In genomic region chr17:75476752-75477492, GRCh38 we compare ENCODE assay signal across 19 cellular contexts. TPM values are rescaled to one million over a fixed set of nuclear protein-coding genes. Genes with fewer than 3 reads are reported as not detected.
DNase-seq lines count a peak whose midpoint lies in the region; ATAC-seq, FAIRE-seq and TF ChIP-seq lines count a peak whose summit lies in the region.
"Had no signal": no experiment of that assay in that cellular context is flagged by ENCODE, and none has a peak within 500 bp of the region (broad histone marks: within the 10 kb centered on the region; RNA-seq: fewer than 3 reads in every experiment).

No MANE protein-coding gene starts in this region.

- H3K4me3 Mint-ChIP-seq in activated CD4-positive, alpha-beta T cell treated with anti-CD3 and anti-CD28 coated beads, Interleukin-2, amount 10 ng/mL, durations not matched to agents 7 days and 5 days, result no peak overlapping the region
- no peak overlapping the region for H3K4me3 Mint-ChIP-seq in activated CD4-positive, alpha-beta T cell treated with anti-CD3 and anti-CD28 coated beads for 36 hours
- H3K4me3 Mint-ChIP-seq: activated CD8-positive, alpha-beta T cell treated with anti-CD3 and anti-CD28 coated beads, Interleukin-2, amount 10 ng/mL, durations not matched to agents 7 days and 5 days had no signal

- no peaks in the 10 kb centered on the region for H3K27me3 Mint-ChIP-seq in activated CD4-positive, alpha-beta T cell treated with anti-CD3 and anti-CD28 coated beads, Interleukin-2, amount 10 ng/mL, durations not matched to agents 7 days and 5 days
- H3K27me3 Mint-ChIP-seq in activated CD4-positive, alpha-beta T cell treated with anti-CD3 and anti-CD28 coated beads for 36 hours, result no peaks in the 10 kb centered on the region

- no peaks in the 10 kb centered on the region for H3K4me1 Mint-ChIP-seq in activated CD4-positive, alpha-beta T cell treated with anti-CD3 and anti-CD28 coated beads, Interleukin-2, amount 10 ng/mL, durations not matched to agents 7 days and 5 days
- H3K4me1 Mint-ChIP-seq in activated CD4-positive, alpha-beta T cell treated with anti-CD3 and anti-CD28 coated beads for 36 hours, result no peaks in the 10 kb centered on the region

- no peaks in the 10 kb centered on the region for H3K9me3 ChIP-seq in kidney (ENCODE audit: control insufficient read depth in 1 of 2, low read length in 2 of 2)
- no peaks in the 10 kb centered on the region for H3K9me3 ChIP-seq in vagina
- no peaks in the 10 kb centered on the region for H3K9me3 ChIP-seq in MG63

- no peak for TF ChIP-seq POLR2A in vagina (IDR thresholded peaks at IDR 0.05)

- H3K4me3 ChIP-seq in kidney (ENCODE audit: low read length in 2 of 2) (peak overlapping the region; percentile 32 to 51), rectal smooth muscle tissue (ENCODE audit: low read length) (peak overlapping the region; percentile 50), vagina (no peak overlapping the region), MG63 (no peak overlapping the region)

- no peak for FAIRE-seq in kidney (lab: Jason Lieb, UNC)

- no peak for TF ChIP-seq CTCF in kidney (IDR thresholded peaks at IDR 0.05; ENCODE audit: borderline replicate concordance, extremely low read depth, insufficient read depth)
- TF ChIP-seq CTCF in vagina (IDR thresholded peaks at IDR 0.05), result no peak

- peak overlapping the region; percentile 19 to 65 for H3K9ac ChIP-seq in kidney (ENCODE audit: low read length in 2 of 2)
- H3K9ac ChIP-seq in rectal smooth muscle tissue (ENCODE audit: low read length), result no peak overlapping the region

- no peak for DNase-seq in activated CD4-positive, alpha-beta T cell treated with anti-CD3 and anti-CD28 coated beads, Interleukin-2, amount 10 ng/mL, durations not matched to agents 7 days and 5 days
- DNase-seq in activated CD4-positive, alpha-beta T cell treated with anti-CD3 and anti-CD28 coated beads for 36 hours, result no peak
- DNase-seq in kidney (peak; percentile 45), vagina (ENCODE audit: extremely low spot score in 2 of 2) (no peak), MG63 (no peak), NCI-H446 (lab: John Stamatoyannopoulos, UW) (no peak), NCI-H69 (lab: John Stamatoyannopoulos, UW) (no peak)
- DNase-seq: activated CD8-positive, alpha-beta T cell treated with anti-CD3 and anti-CD28 coated beads, Interleukin-2, amount 10 ng/mL, durations not matched to agents 7 days and 5 days; activated naive CD4-positive, alpha-beta T cell treated with Interleukin-2 at 50 U/mL for 16 hours; cortex of kidney; foreskin keratinocyte; islet precursor cell; MM.1S; NCI-H226; stimulated activated CD4-positive, alpha-beta T cell treated with anti-CD3 and anti-CD28 coated beads, Interleukin-1b, Interleukin-23, amount 100 ng/mL, for 48 hours; stimulated activated naive CD8-positive, alpha-beta T cell treated with anti-CD3 and anti-CD28 coated beads, Interleukin-15, Interleukin-2, amounts not matched to agents 100 U/mL and 50 U/mL, for 24 hours had no signal

- CTCF ChIA-PET in activated CD4-positive, alpha-beta T cell treated with anti-CD3 and anti-CD28 coated beads, Interleukin-2, amount 10 ng/mL, durations not matched to agents 7 days and 5 days (lab: Charles Lee), result interaction anchor here (0.9 to 1.2 kb wide), 3 partner anchors 11 to 103 kb away, joined by 3 read pairs; partner anchors contain the start of gene TMEM94
- CTCF ChIA-PET in activated CD4-positive, alpha-beta T cell treated with anti-CD3 and anti-CD28 coated beads for 36 hours (lab: Charles Lee), result interaction anchor here (0.8 to 0.9 kb wide), 2 partner anchors 19 to 158 kb away, joined by 3 to 5 read pairs; no protein-coding TSS in a partner anchor

- H3K4me1 ChIP-seq in kidney (ENCODE audit: control insufficient read depth in 1 of 2, insufficient read depth in 1 of 2, low read depth in 1 of 2, low read length in 2 of 2) (peaks cover 18 to 40% of the 10 kb centered on the region in 2 donors), rectal smooth muscle tissue (ENCODE audit: control insufficient read depth, insufficient read depth, low read length) (peaks cover 21% of the 10 kb centered on the region), vagina (peaks cover 46% of the 10 kb centered on the region)
- H3K4me1 ChIP-seq: foreskin keratinocyte had no signal

- H3K36me3 ChIP-seq in kidney (ENCODE audit: control insufficient read depth in 1 of 2, insufficient read depth in 2 of 2, low read length in 2 of 2), result peaks cover 7 to 15% of the 10 kb centered on the region in 2 donors
- H3K36me3 ChIP-seq in rectal smooth muscle tissue (ENCODE audit: control insufficient read depth, insufficient read depth, low read length), result peaks cover 4% of the 10 kb centered on the region
- no peaks in the 10 kb centered on the region for H3K36me3 ChIP-seq in vagina
- H3K36me3 ChIP-seq in MG63, result peaks cover 5% of the 10 kb centered on the region

- intact Hi-C loops in activated CD4-positive, alpha-beta T cell treated with anti-CD3 and anti-CD28 coated beads for 36 hours (cut with DNase I, micrococcal nuclease), result loop anchor here in 1 of 2 experiments (5.0 kb wide), 1 partner anchor 40 kb away; no protein-coding TSS in a partner anchor
- intact Hi-C loops in kidney (cut with DNase I) (no loop called here), vagina (cut with DNase I) (no loop called here)

- no peak for ATAC-seq in activated CD4-positive, alpha-beta T cell treated with anti-CD3 and anti-CD28 coated beads for 36 hours
- ATAC-seq: activated CD8-positive, alpha-beta T cell treated with anti-CD3 and anti-CD28 coated beads, Interleukin-2, amount 10 ng/mL, durations not matched to agents 7 days and 5 days; foreskin keratinocyte; stimulated activated naive CD8-positive, alpha-beta T cell treated with anti-CD3 and anti-CD28 coated beads, Interleukin-15, Interleukin-2, amounts not matched to agents 100 U/mL and 50 U/mL, for 24 hours had no signal

- no peaks in the 10 kb centered on the region for H3K27me3 ChIP-seq in rectal smooth muscle tissue (ENCODE audit: control insufficient read depth, insufficient read depth, low read length)
- no peaks in the 10 kb centered on the region for H3K27me3 ChIP-seq in vagina
- H3K27me3 ChIP-seq in MG63, result no peaks in the 10 kb centered on the region
- H3K27me3 ChIP-seq: foreskin keratinocyte had no signal

- H3K27ac Mint-ChIP-seq in activated CD4-positive, alpha-beta T cell treated with anti-CD3 and anti-CD28 coated beads, Interleukin-2, amount 10 ng/mL, durations not matched to agents 7 days and 5 days, result peak overlapping the region; percentile 57
- no peak overlapping the region for H3K27ac Mint-ChIP-seq in activated CD4-positive, alpha-beta T cell treated with anti-CD3 and anti-CD28 coated beads for 36 hours

- no peaks in the 10 kb centered on the region for H3K9me3 Mint-ChIP-seq in activated CD4-positive, alpha-beta T cell treated with anti-CD3 and anti-CD28 coated beads, Interleukin-2, amount 10 ng/mL, durations not matched to agents 7 days and 5 days
- H3K9me3 Mint-ChIP-seq in activated CD4-positive, alpha-beta T cell treated with anti-CD3 and anti-CD28 coated beads for 36 hours (ENCODE audit: low read depth), result no peaks in the 10 kb centered on the region

- H3K27ac ChIP-seq in kidney (ENCODE audit: low read depth in 2 of 2, low read length in 2 of 2) (peak overlapping the region; percentile 74), rectal smooth muscle tissue (ENCODE audit: low read depth, low read length) (peak overlapping the region; percentile 70), vagina (peak overlapping the region; percentile 52)
- H3K27ac ChIP-seq: 22Rv1, foreskin keratinocyte, HL-60 had no signal

- POLR2A ChIA-PET in activated CD4-positive, alpha-beta T cell treated with anti-CD3 and anti-CD28 coated beads, Interleukin-2, amount 10 ng/mL, durations not matched to agents 7 days and 5 days (lab: Charles Lee), result no interaction called here
- POLR2A ChIA-PET in activated CD4-positive, alpha-beta T cell treated with anti-CD3 and anti-CD28 coated beads for 36 hours (lab: Charles Lee), result no interaction called here

- peaks cover 12% of the 10 kb centered on the region for H3K36me3 Mint-ChIP-seq in activated CD4-positive, alpha-beta T cell treated with anti-CD3 and anti-CD28 coated beads, Interleukin-2, amount 10 ng/mL, durations not matched to agents 7 days and 5 days (ENCODE audit: low read depth)
- peaks cover 12% of the 10 kb centered on the region for H3K36me3 Mint-ChIP-seq in activated CD4-positive, alpha-beta T cell treated with anti-CD3 and anti-CD28 coated beads for 36 hours (ENCODE audit: low read depth)

RNA-seq across cellular contexts. Expression of gene TMEM94, which starts 20.5 kb away (rescaled TPM):
- 10 to 100 TPM; 80.3 to 82.1 TPM for total RNA-seq in activated CD4-positive, alpha-beta T cell treated with anti-CD3 and anti-CD28 coated beads, Interleukin-2, amount 10 ng/mL, durations not matched to agents 7 days and 5 days
- total RNA-seq in activated CD4-positive, alpha-beta T cell treated with anti-CD3 and anti-CD28 coated beads for 36 hours, result 10 to 100 TPM; 51.4 to 62.5 TPM
- total RNA-seq in kidney, result 82.6 TPM
- polyA plus RNA-seq in kidney (ENCODE audit: insufficient read depth, low read depth, low replicate concordance), result 49.6 TPM
- total RNA-seq in vagina, result 43.2 TPM
- total RNA-seq in MG63 (2014; rRNA removed; shearing (Covaris generic); ENCODE audit: low replicate concordance), result 10.7 and 12.5 TPM in 2 replicates

RNA-seq across cellular contexts. Expression of gene CASKIN2, which starts 38.4 kb away (rescaled TPM):
- 1 to 10 TPM in 1 of 2 experiments, under 1 TPM in 1; 0.47 to 1.1 TPM for total RNA-seq in activated CD4-positive, alpha-beta T cell treated with anti-CD3 and anti-CD28 coated beads, Interleukin-2, amount 10 ng/mL, durations not matched to agents 7 days and 5 days
- 1 to 10 TPM; 2.9 to 3.0 TPM for total RNA-seq in activated CD4-positive, alpha-beta T cell treated with anti-CD3 and anti-CD28 coated beads for 36 hours
- total RNA-seq in kidney, result 98.6 TPM
- polyA plus RNA-seq in kidney (ENCODE audit: insufficient read depth, low read depth, low replicate concordance), result 25.0 TPM
- 19.9 TPM for total RNA-seq in vagina
- 3.9 and 7.8 TPM in 2 replicates for total RNA-seq in MG63 (2014; rRNA removed; shearing (Covaris generic); ENCODE audit: low replicate concordance)

RNA-seq across cellular contexts. Expression of gene TSEN54, which starts 39.4 kb away (rescaled TPM):
- 10 to 100 TPM; 48.8 to 59.2 TPM for total RNA-seq in activated CD4-positive, alpha-beta T cell treated with anti-CD3 and anti-CD28 coated beads, Interleukin-2, amount 10 ng/mL, durations not matched to agents 7 days and 5 days
- 10 to 100 TPM; 29.2 to 35.1 TPM for total RNA-seq in activated CD4-positive, alpha-beta T cell treated with anti-CD3 and anti-CD28 coated beads for 36 hours
- 25.8 TPM for total RNA-seq in kidney
- 33.8 TPM for polyA plus RNA-seq in kidney (ENCODE audit: insufficient read depth, low read depth, low replicate concordance)
- 30.9 TPM for total RNA-seq in vagina
- 34.6 and 83.8 TPM in 2 replicates for total RNA-seq in MG63 (2014; rRNA removed; shearing (Covaris generic); ENCODE audit: low replicate concordance)

RNA-seq across cellular contexts. Expression of gene LLGL2, which starts 48.6 kb away (rescaled TPM):
- 10 to 100 TPM; 17.8 to 24.2 TPM for total RNA-seq in activated CD4-positive, alpha-beta T cell treated with anti-CD3 and anti-CD28 coated beads, Interleukin-2, amount 10 ng/mL, durations not matched to agents 7 days and 5 days
- 1 to 10 TPM; 7.1 to 9.6 TPM for total RNA-seq in activated CD4-positive, alpha-beta T cell treated with anti-CD3 and anti-CD28 coated beads for 36 hours
- total RNA-seq in kidney (262 TPM), vagina (44.9 TPM)
- polyA plus RNA-seq in kidney (ENCODE audit: insufficient read depth, low read depth, low replicate concordance), result 181 TPM
- 0.39 and 3.9 TPM in 2 replicates for total RNA-seq in MG63 (2014; rRNA removed; shearing (Covaris generic); ENCODE audit: low replicate concordance)

Comparison
In these comparisons a context has a peak if more than half of its experiments do, and no peak if none do; other contexts are left out.
1. H3K4me3 ChIP-seq: peak in kidney (2 of 2) and rectal smooth muscle tissue (single experiment); none in vagina (0 of 2) and MG63 (single experiment).
2. Peak in every context shown above with its lines, with median percentiles within 50 percentile points of each other: H3K27ac ChIP-seq.